ENCODE assay signal across 25 cellular contexts in genomic region chr18:1213126-1213525, GRCh38.
"Had no signal": no experiment of that assay in that cellular context is flagged by ENCODE, and none has a peak within 500 bp of the region (broad histone marks: within the 10 kb centered on the region; RNA-seq: fewer than 3 reads in every experiment).

No MANE protein-coding gene starts in this region.

- DNase-seq: occipital lobe; ovary; posterior cingulate gyrus; psoas muscle; right cardiac atrium; right lobe of liver; sigmoid colon; small intestine; stimulated activated CD4-positive, alpha-beta T cell treated with anti-CD3 and anti-CD28 coated beads, Interleukin-15, amount 100 ng/mL, for 24 hours; stimulated activated CD4-positive, alpha-beta T cell treated with anti-CD3 and anti-CD28 coated beads, Interleukin-2, amount 100 ng/mL, for 24 hours; stimulated activated CD4-positive, alpha-beta T cell treated with anti-CD3 and anti-CD28 coated beads, Interleukin-2, amount 100 ng/mL, for 48 hours; stimulated activated CD4-positive, alpha-beta T cell treated with anti-CD3 and anti-CD28 coated beads, Interleukin-4, amount 100 ng/mL, for 24 hours; stimulated activated naive B cell treated with anti-CD40 and anti-IgM and Interleukin-4, amounts not matched to agents 10 μg/mL and 1 μg/mL and 100 μg/mL, for 72 hours; stimulated activated naive CD4-positive, alpha-beta T cell treated with Interleukin-2 at 50 U/mL for 16 hours; stomach; thyroid gland; trophoblast cell; upper lobe of left lung had no signal

- H3K27ac ChIP-seq: neural progenitor cell, ovary, parathyroid adenoma, psoas muscle, right lobe of liver, sigmoid colon, stomach, thoracic aorta, thyroid gland, tibial nerve, upper lobe of left lung, vagina had no signal

- H3K9ac ChIP-seq: neural progenitor cell, parathyroid adenoma had no signal

- ATAC-seq: psoas muscle; right cardiac atrium; right lobe of liver; stimulated activated effector memory CD8-positive, alpha-beta T cell treated with anti-CD3 and anti-CD28 coated beads, Interleukin-12 subunit alpha, Interleukin-12 subunit beta, amount 100 ng/mL, for 72 hours; stimulated activated naive B cell treated with anti-CD40 and anti-IgM and Interleukin-4, amounts not matched to agents 10 μg/mL and 1 μg/mL and 100 μg/mL, for 72 hours had no signal

- H3K4me1 ChIP-seq: neural progenitor cell, parathyroid adenoma, psoas muscle, right lobe of liver, sigmoid colon, stomach, thyroid gland, tibial nerve, upper lobe of left lung, vagina had no signal

- H3K9me3 ChIP-seq: ovary, psoas muscle, right lobe of liver, thyroid gland, vagina had no signal

- H3K79me2 ChIP-seq: parathyroid adenoma had no signal

- FAIRE-seq: small intestine, urothelium cell line had no signal

- H3K36me3 ChIP-seq: ovary, right lobe of liver, sigmoid colon, stomach, thoracic aorta, thyroid gland, tibial nerve, upper lobe of left lung, vagina had no signal

- H2AFZ ChIP-seq: neural progenitor cell, parathyroid adenoma had no signal

- H3K4me3 ChIP-seq: neural progenitor cell, ovary, psoas muscle, right lobe of liver, sigmoid colon, stomach, thoracic aorta, thyroid gland, tibial nerve, upper lobe of left lung, vagina had no signal

- H3K4me2 ChIP-seq: neural progenitor cell had no signal

- H3K27me3 ChIP-seq: neural progenitor cell, ovary, right lobe of liver, sigmoid colon, stomach, thyroid gland, tibial nerve, upper lobe of left lung, vagina had no signal
